26 cellular contexts compared by ENCODE assay signal in genomic region chr11:26839911-26840705, GRCh38.
DNase-seq lines count a peak whose midpoint lies in the region; ATAC-seq and TF ChIP-seq lines count a peak whose summit lies in the region.
"Had no signal": no experiment of that assay in that cellular context is flagged by ENCODE, and none has a peak within 500 bp of the region (broad histone marks: within the 10 kb centered on the region; RNA-seq: fewer than 3 reads in every experiment).

No MANE protein-coding gene starts in this region.

- H3K4me3 ChIP-seq in coronary artery (no peak overlapping the region), thoracic aorta (no peak overlapping the region)
- H3K4me3 ChIP-seq: colonic mucosa, SK-N-MC had no signal

- no peak overlapping the region for H3K4me3 Mint-ChIP-seq in HFFc6
- no peak overlapping the region for H3K4me3 Mint-ChIP-seq in osteocyte (ENCODE audit: unreplicated experiment)
- H3K4me3 Mint-ChIP-seq: activated naive CD4-positive, alpha-beta T cell treated with anti-CD3 and anti-CD28 coated beads, Interleukin-2, amount 10 ng/mL, durations not matched to agents 7 days and 5 days; CD8-positive, alpha-beta T cell; immature natural killer cell; stimulated activated memory B cell treated with anti-CD40 and anti-IgM and Interleukin-4, amounts not matched to agents 10 μg/mL and 1 μg/mL and 100 μg/mL, for 72 hours had no signal

- H3K27me3 Mint-ChIP-seq in HFFc6 (ENCODE audit: insufficient read depth) (no peaks in the 10 kb centered on the region), osteocyte (ENCODE audit: unreplicated experiment) (no peaks in the 10 kb centered on the region)
- H3K27me3 Mint-ChIP-seq: activated naive CD4-positive, alpha-beta T cell treated with anti-CD3 and anti-CD28 coated beads, Interleukin-2, amount 10 ng/mL, durations not matched to agents 7 days and 5 days; stimulated activated memory B cell treated with anti-CD40 and anti-IgM and Interleukin-4, amounts not matched to agents 10 μg/mL and 1 μg/mL and 100 μg/mL, for 72 hours had no signal

- H3K27ac ChIP-seq in coronary artery (peak overlapping the region; percentile 47 to 55), thoracic aorta (peak overlapping the region; percentile 94 to 95)
- H3K27ac ChIP-seq: colonic mucosa, KMS-11, SK-N-MC had no signal

- DNase-seq in HFFc6 (no peak), coronary artery (ENCODE audit: low spot score) (no peak), osteocyte (ENCODE audit: extremely low spot score, unreplicated experiment) (no peak), thoracic aorta (ENCODE audit: low spot score) (no peak), GM19238 (ENCODE audit: insufficient read length, low spot score) (no peak)
- no peak for DNase-seq in stimulated activated CD4-positive, alpha-beta T cell treated with anti-CD3 and anti-CD28 coated beads, Interleukin-2, amount 100 ng/mL, for 48 hours
- DNase-seq: activated CD4-positive, CD25-positive, alpha-beta regulatory T cell; activated naive CD4-positive, alpha-beta T cell treated with anti-CD3 and anti-CD28 coated beads, Interleukin-2, amount 10 ng/mL, durations not matched to agents 7 days and 5 days; amniotic stem cell; BE2C; CD8-positive, alpha-beta T cell; colonic mucosa; effector CD8-positive, alpha-beta T cell; hypothalamus; immature natural killer cell; left ventricle myocardium superior; NCI-H1417; NCI-H2081; NCI-H2227 treated with DMSO at 0.1 percent for 48 hours; NCI-H526; OCI-M1; T-helper 1 cell had no signal

- no peak for TF ChIP-seq CTCF in HFFc6 (IDR thresholded peaks at IDR 0.05)
- no peak for TF ChIP-seq CTCF in coronary artery (IDR thresholded peaks at IDR 0.05)
- no peak for TF ChIP-seq CTCF in osteocyte (IDR thresholded peaks at IDR 0.05)
- no peak for TF ChIP-seq CTCF in thoracic aorta (IDR thresholded peaks at IDR 0.05)

- no peaks in the 10 kb centered on the region for H3K9me3 ChIP-seq in thoracic aorta
- H3K9me3 ChIP-seq: BE2C, colonic mucosa had no signal

- H3K36me3 Mint-ChIP-seq in HFFc6 (ENCODE audit: low read depth) (peaks cover 10% of the 10 kb centered on the region; the same call in 1 of the 2 replicates), osteocyte (ENCODE audit: unreplicated experiment) (peaks cover 2% of the 10 kb centered on the region)
- H3K36me3 Mint-ChIP-seq: activated naive CD4-positive, alpha-beta T cell treated with anti-CD3 and anti-CD28 coated beads, Interleukin-2, amount 10 ng/mL, durations not matched to agents 7 days and 5 days; CD8-positive, alpha-beta T cell; immature natural killer cell; stimulated activated memory B cell treated with anti-CD40 and anti-IgM and Interleukin-4, amounts not matched to agents 10 μg/mL and 1 μg/mL and 100 μg/mL, for 72 hours had no signal

- H3K27ac Mint-ChIP-seq in HFFc6 (peak overlapping the region; percentile 53; the same call in 1 of the 2 replicates), osteocyte (ENCODE audit: unreplicated experiment) (peak overlapping the region; percentile 53)
- H3K27ac Mint-ChIP-seq: activated naive CD4-positive, alpha-beta T cell treated with anti-CD3 and anti-CD28 coated beads, Interleukin-2, amount 10 ng/mL, durations not matched to agents 7 days and 5 days; CD8-positive, alpha-beta T cell; immature natural killer cell; stimulated activated memory B cell treated with anti-CD40 and anti-IgM and Interleukin-4, amounts not matched to agents 10 μg/mL and 1 μg/mL and 100 μg/mL, for 72 hours had no signal

- H3K9me3 Mint-ChIP-seq in HFFc6: peaks cover 4% of the 10 kb centered on the region; the same call in 1 of the 2 replicates
- peaks cover 13% of the 10 kb centered on the region for H3K9me3 Mint-ChIP-seq in osteocyte (ENCODE audit: unreplicated experiment)
- H3K9me3 Mint-ChIP-seq: stimulated activated memory B cell treated with anti-CD40 and anti-IgM and Interleukin-4, amounts not matched to agents 10 μg/mL and 1 μg/mL and 100 μg/mL, for 72 hours had no signal

- peaks cover 38 to 55% of the 10 kb centered on the region in 2 donors for H3K4me1 ChIP-seq in thoracic aorta (ENCODE audit: control insufficient read depth in 1 of 2, low read depth in 2 of 2)
- H3K4me1 ChIP-seq: BE2C, colonic mucosa had no signal

- no peaks in the 10 kb centered on the region for H3K36me3 ChIP-seq in thoracic aorta
- H3K36me3 ChIP-seq: BE2C, colonic mucosa had no signal

- peaks cover 56% of the 10 kb centered on the region for H3K4me1 Mint-ChIP-seq in HFFc6 (ENCODE audit: low read depth)
- H3K4me1 Mint-ChIP-seq in osteocyte (ENCODE audit: unreplicated experiment): peaks cover 40% of the 10 kb centered on the region
- H3K4me1 Mint-ChIP-seq: activated naive CD4-positive, alpha-beta T cell treated with anti-CD3 and anti-CD28 coated beads, Interleukin-2, amount 10 ng/mL, durations not matched to agents 7 days and 5 days; immature natural killer cell; stimulated activated memory B cell treated with anti-CD40 and anti-IgM and Interleukin-4, amounts not matched to agents 10 μg/mL and 1 μg/mL and 100 μg/mL, for 72 hours had no signal

- no peaks in the 10 kb centered on the region for H3K27me3 ChIP-seq in thoracic aorta (replicated peaks; ENCODE audit: insufficient read depth)
- H3K27me3 ChIP-seq: BE2C, colonic mucosa had no signal

- ATAC-seq in thoracic aorta (ENCODE audit: insufficient number of reproducible peaks, low FRiP score, low read depth) (no peak), HG03175 (IDR thresholded peaks at IDR 0.05; ENCODE audit: unreplicated experiment) (no peak)
- ATAC-seq: CD8-positive, alpha-beta T cell; left ventricle myocardium superior; stimulated activated memory B cell treated with anti-CD40 and anti-IgM and Interleukin-4, amounts not matched to agents 10 μg/mL and 1 μg/mL and 100 μg/mL, for 72 hours had no signal
